14 cellular contexts compared by ENCODE assay signal in genomic region chr15:71328453-71328852, GRCh38.
DNase-seq lines count a peak whose midpoint lies in the region; ATAC-seq and TF ChIP-seq lines count a peak whose summit lies in the region.
"Had no signal": no experiment of that assay in that cellular context is flagged by ENCODE, and none has a peak within 500 bp of the region (broad histone marks: within the 10 kb centered on the region; RNA-seq: fewer than 3 reads in every experiment).

No MANE protein-coding gene starts in this region.

- TF ChIP-seq EP300 in gastroesophageal sphincter (IDR thresholded peaks at IDR 0.05) (no peak), tibial nerve (IDR thresholded peaks at IDR 0.05) (no peak)

- H3K27ac ChIP-seq in breast epithelium = peak overlapping the region; percentile 68 to 69
- peak overlapping the region; percentile 76 to 88 (median 82) for H3K27ac ChIP-seq in gastroesophageal sphincter
- H3K27ac ChIP-seq in muscle layer of duodenum (ENCODE audit: low read length) = peak overlapping the region; percentile 70
- peak overlapping the region in 3 of 4 donors; percentile 40 to 85 (median 79) for H3K27ac ChIP-seq in tibial nerve
- H3K27ac ChIP-seq: BLaER1 treated with 17β-estradiol and CSF1 and Interleukin-3, amounts not matched to agents 10 nM and 100 nM had no signal

- DNase-seq in breast epithelium (ENCODE audit: low spot score in 2 of 2) = no peak
- no peak for DNase-seq in tibial nerve (ENCODE audit: low spot score in 2 of 2)
- DNase-seq in NCI-H1694 treated with DMSO at 0.1 percent for 48 hours (lab: John Stamatoyannopoulos, UW) = no peak
- DNase-seq: Karpas-422, natural killer cell, NCI-H1417, NCI-H2227 treated with DMSO at 0.1 percent for 48 hours, SHP77 treated with DMSO at 0.1 percent for 48 hours had no signal

- H3K4me1 ChIP-seq in breast epithelium = no peaks in the 10 kb centered on the region
- peaks cover 5 to 69% (median 13%) of the 10 kb centered on the region in 3 donors for H3K4me1 ChIP-seq in gastroesophageal sphincter
- H3K4me1 ChIP-seq in muscle layer of duodenum (ENCODE audit: control insufficient read depth in 1 of 2, insufficient read depth in 2 of 2, low read length in 2 of 2) = peaks cover 0 to 15% of the 10 kb centered on the region in 2 donors
- H3K4me1 ChIP-seq in tibial nerve = peaks cover 0 to 15% (median 2%) of the 10 kb centered on the region in 4 donors
- H3K4me1 ChIP-seq: BLaER1 treated with 17β-estradiol and CSF1 and Interleukin-3, amounts not matched to agents 10 nM and 100 nM had no signal

- no peak for TF ChIP-seq CTCF in breast epithelium (IDR thresholded peaks at IDR 0.05)
- TF ChIP-seq CTCF in gastroesophageal sphincter (IDR thresholded peaks at IDR 0.05) = no peak
- TF ChIP-seq CTCF in tibial nerve (IDR thresholded peaks at IDR 0.05) = no peak

- TF ChIP-seq POLR2A in breast epithelium (IDR thresholded peaks at IDR 0.05) = no peak
- TF ChIP-seq POLR2A in gastroesophageal sphincter (IDR thresholded peaks at IDR 0.05) = no peak
- no peak for TF ChIP-seq POLR2A in tibial nerve (IDR thresholded peaks at IDR 0.05)

- ATAC-seq in gastroesophageal sphincter (no peak), HG03097 (IDR thresholded peaks at IDR 0.05; ENCODE audit: low FRiP score, unreplicated experiment) (no peak), HG03439 (IDR thresholded peaks at IDR 0.05; ENCODE audit: unreplicated experiment) (no peak)
- ATAC-seq: natural killer cell had no signal

- WGBS in gastroesophageal sphincter (ENCODE audit: low coverage in 1 of 2), 2 donors = 24% methylated on average over 3 of the region's 3 CpGs
- 57 to 61% methylated on average over 3 of the region's 3 CpGs for WGBS in tibial nerve, 2 donors

- no peak overlapping the region for H3K4me3 ChIP-seq in breast epithelium
- H3K4me3 ChIP-seq in gastroesophageal sphincter = no peak overlapping the region
- H3K4me3 ChIP-seq in muscle layer of duodenum (ENCODE audit: low read depth in 1 of 2, low read length in 2 of 2) = no peak overlapping the region
- no peak overlapping the region for H3K4me3 ChIP-seq in tibial nerve
- H3K4me3 ChIP-seq: BLaER1 treated with 17β-estradiol and CSF1 and Interleukin-3, amounts not matched to agents 10 nM and 100 nM; testis had no signal

- H3K9me3 ChIP-seq in breast epithelium (no peaks in the 10 kb centered on the region), gastroesophageal sphincter (no peaks in the 10 kb centered on the region), muscle layer of duodenum (ENCODE audit: control insufficient read depth in 1 of 2, low read length in 2 of 2) (no peaks in the 10 kb centered on the region), tibial nerve (no peaks in the 10 kb centered on the region)
- H3K9me3 ChIP-seq: BLaER1 treated with 17β-estradiol and CSF1 and Interleukin-3, amounts not matched to agents 10 nM and 100 nM; testis had no signal

- intact Hi-C loops in breast epithelium (cut with DNase I; ENCODE audit: low total_unique reads) = no loop called here

- H3K36me3 ChIP-seq in breast epithelium (no peaks in the 10 kb centered on the region), gastroesophageal sphincter (no peaks in the 10 kb centered on the region), muscle layer of duodenum (ENCODE audit: control insufficient read depth in 1 of 2, insufficient read depth in 2 of 2, low read length in 2 of 2) (no peaks in the 10 kb centered on the region), tibial nerve (no peaks in the 10 kb centered on the region)
- H3K36me3 ChIP-seq: BLaER1 treated with 17β-estradiol and CSF1 and Interleukin-3, amounts not matched to agents 10 nM and 100 nM had no signal

- H3K27me3 ChIP-seq in breast epithelium = no peaks in the 10 kb centered on the region
- no peaks in the 10 kb centered on the region for H3K27me3 ChIP-seq in gastroesophageal sphincter
- H3K27me3 ChIP-seq in muscle layer of duodenum (ENCODE audit: low read depth, low read length) = no peaks in the 10 kb centered on the region
- H3K27me3 ChIP-seq in tibial nerve = no peaks in the 10 kb centered on the region
- H3K27me3 ChIP-seq: BLaER1 treated with 17β-estradiol and CSF1 and Interleukin-3, amounts not matched to agents 10 nM and 100 nM; testis had no signal
